Comparison of ENCODE assay signal across 1 cellular context in the genomic region with DNA sequence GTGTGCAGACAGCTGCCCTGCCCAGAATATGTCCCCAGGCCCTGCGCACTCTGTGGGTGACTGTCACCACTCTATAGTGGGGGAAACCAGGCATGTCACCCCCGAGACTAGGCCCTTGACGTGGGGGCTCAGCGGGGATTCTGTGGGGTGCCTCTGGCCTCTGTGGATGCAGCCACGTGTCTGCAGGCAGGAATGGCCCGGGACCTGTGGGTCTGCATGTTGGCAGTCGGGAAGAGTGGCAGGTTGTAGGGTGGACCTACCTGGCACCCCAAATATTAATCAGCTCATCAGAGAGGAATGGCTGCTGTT.
TF ChIP-seq lines count a peak whose summit lies in the region.

No MANE protein-coding gene starts in this region.

TF ChIP-seq in HCT116, 20 proteins besides CTCF, POLR2A, EP300 and RAD21 (continued from another document):
- TF ChIP-seq, protein P1, sequence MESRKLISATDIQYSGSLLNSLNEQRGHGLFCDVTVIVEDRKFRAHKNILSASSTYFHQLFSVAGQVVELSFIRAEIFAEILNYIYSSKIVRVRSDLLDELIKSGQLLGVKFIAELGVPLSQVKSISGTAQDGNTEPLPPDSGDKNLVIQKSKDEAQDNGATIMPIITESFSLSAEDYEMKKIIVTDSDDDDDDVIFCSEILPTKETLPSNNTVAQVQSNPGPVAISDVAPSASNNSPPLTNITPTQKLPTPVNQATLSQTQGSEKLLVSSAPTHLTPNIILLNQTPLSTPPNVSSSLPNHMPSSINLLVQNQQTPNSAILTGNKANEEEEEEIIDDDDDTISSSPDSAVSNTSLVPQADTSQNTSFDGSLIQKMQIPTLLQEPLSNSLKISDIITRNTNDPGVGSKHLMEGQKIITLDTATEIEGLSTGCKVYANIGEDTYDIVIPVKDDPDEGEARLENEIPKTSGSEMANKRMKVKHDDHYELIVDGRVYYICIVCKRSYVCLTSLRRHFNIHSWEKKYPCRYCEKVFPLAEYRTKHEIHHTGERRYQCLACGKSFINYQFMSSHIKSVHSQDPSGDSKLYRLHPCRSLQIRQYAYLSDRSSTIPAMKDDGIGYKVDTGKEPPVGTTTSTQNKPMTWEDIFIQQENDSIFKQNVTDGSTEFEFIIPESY (IDR thresholded peaks at IDR 0.05; ENCODE audit: extremely low read depth, insufficient replicate concordance, low read length) = no peak
- TF ChIP-seq SRF (IDR thresholded peaks at IDR 0.05; ENCODE audit: low read depth) (no peak), ELF1 (IDR thresholded peaks at IDR 0.05; ENCODE audit: borderline replicate concordance, low read depth) (no peak), POLR2AphosphoS5 (IDR thresholded peaks at IDR 0.05; ENCODE audit: low read depth, low read length) (no peak), EZH2phosphoT487 (IDR thresholded peaks at IDR 0.05; ENCODE audit: borderline replicate concordance) (no peak), CEBPB (IDR thresholded peaks at IDR 0.05; ENCODE audit: low read depth) (no peak), SIN3A (IDR thresholded peaks at IDR 0.05; ENCODE audit: low read depth) (no peak), SP1 (IDR thresholded peaks at IDR 0.05; ENCODE audit: low read depth) (no peak), ZNF274 (IDR thresholded peaks at IDR 0.05; ENCODE audit: low read depth, low read length) (no peak), EGR1 (IDR thresholded peaks at IDR 0.05; ENCODE audit: low read depth) (no peak), TCF7L2 (IDR thresholded peaks at IDR 0.05; ENCODE audit: borderline replicate concordance, extremely low read depth, insufficient read depth, insufficient read length) (no peak), FOSL1 (IDR thresholded peaks at IDR 0.05; ENCODE audit: low read depth) (no peak), YY1 (IDR thresholded peaks at IDR 0.05; ENCODE audit: extremely low read depth, insufficient replicate concordance, low read depth, low read length) (no peak), EZH2 (IDR thresholded peaks at IDR 0.05) (no peak), CBX3 (IDR thresholded peaks at IDR 0.05; ENCODE audit: low read depth) (no peak), ZFX (IDR thresholded peaks at IDR 0.05) (no peak)
- TF ChIP-seq, protein P2, sequence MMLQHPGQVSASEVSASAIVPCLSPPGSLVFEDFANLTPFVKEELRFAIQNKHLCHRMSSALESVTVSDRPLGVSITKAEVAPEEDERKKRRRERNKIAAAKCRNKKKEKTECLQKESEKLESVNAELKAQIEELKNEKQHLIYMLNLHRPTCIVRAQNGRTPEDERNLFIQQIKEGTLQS (IDR thresholded peaks at IDR 0.05) = no peak
- TF ChIP-seq, protein P3, sequence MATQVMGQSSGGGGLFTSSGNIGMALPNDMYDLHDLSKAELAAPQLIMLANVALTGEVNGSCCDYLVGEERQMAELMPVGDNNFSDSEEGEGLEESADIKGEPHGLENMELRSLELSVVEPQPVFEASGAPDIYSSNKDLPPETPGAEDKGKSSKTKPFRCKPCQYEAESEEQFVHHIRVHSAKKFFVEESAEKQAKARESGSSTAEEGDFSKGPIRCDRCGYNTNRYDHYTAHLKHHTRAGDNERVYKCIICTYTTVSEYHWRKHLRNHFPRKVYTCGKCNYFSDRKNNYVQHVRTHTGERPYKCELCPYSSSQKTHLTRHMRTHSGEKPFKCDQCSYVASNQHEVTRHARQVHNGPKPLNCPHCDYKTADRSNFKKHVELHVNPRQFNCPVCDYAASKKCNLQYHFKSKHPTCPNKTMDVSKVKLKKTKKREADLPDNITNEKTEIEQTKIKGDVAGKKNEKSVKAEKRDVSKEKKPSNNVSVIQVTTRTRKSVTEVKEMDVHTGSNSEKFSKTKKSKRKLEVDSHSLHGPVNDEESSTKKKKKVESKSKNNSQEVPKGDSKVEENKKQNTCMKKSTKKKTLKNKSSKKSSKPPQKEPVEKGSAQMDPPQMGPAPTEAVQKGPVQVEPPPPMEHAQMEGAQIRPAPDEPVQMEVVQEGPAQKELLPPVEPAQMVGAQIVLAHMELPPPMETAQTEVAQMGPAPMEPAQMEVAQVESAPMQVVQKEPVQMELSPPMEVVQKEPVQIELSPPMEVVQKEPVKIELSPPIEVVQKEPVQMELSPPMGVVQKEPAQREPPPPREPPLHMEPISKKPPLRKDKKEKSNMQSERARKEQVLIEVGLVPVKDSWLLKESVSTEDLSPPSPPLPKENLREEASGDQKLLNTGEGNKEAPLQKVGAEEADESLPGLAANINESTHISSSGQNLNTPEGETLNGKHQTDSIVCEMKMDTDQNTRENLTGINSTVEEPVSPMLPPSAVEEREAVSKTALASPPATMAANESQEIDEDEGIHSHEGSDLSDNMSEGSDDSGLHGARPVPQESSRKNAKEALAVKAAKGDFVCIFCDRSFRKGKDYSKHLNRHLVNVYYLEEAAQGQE (IDR thresholded peaks at IDR 0.05; ENCODE audit: low read depth) = no peak
- TF ChIP-seq, protein P4, sequence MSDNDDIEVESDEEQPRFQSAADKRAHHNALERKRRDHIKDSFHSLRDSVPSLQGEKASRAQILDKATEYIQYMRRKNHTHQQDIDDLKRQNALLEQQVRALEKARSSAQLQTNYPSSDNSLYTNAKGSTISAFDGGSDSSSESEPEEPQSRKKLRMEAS (IDR thresholded peaks at IDR 0.05) = no peak
